ENCODE assay signal across 11 cellular contexts in genomic region chr13:34155931-34156607, GRCh38.
DNase-seq lines count a peak whose midpoint lies in the region; ATAC-seq, FAIRE-seq and TF ChIP-seq lines count a peak whose summit lies in the region.
"Had no signal": no experiment of that assay in that cellular context is flagged by ENCODE, and none has a peak within 500 bp of the region (broad histone marks: within the 10 kb centered on the region; RNA-seq: fewer than 3 reads in every experiment).

No MANE protein-coding gene starts in this region.

- peak overlapping the region; percentile 94 to 95 for H3K27ac ChIP-seq in A549

- H3K4me3 ChIP-seq in A549, result peak overlapping the region; percentile 28; the same call in 2 of the 3 replicates

- H3K36me3 Mint-ChIP-seq in activated T-helper 2 cell treated with anti-CD3 and anti-CD28 coated beads, Interferon-gamma antibody, Interleukin-2, Interleukin-4, amounts not matched to agents 10 μg/mL and 5 μg/mL and 100 μg/mL, durations not matched to agents 14 hours and 24 hours and 36 hours (ENCODE audit: low read depth), result no peaks in the 10 kb centered on the region

- peaks cover 33% of the 10 kb centered on the region for H3K4me1 ChIP-seq in A549

- H3K4me1 Mint-ChIP-seq in activated T-helper 2 cell treated with anti-CD3 and anti-CD28 coated beads, Interferon-gamma antibody, Interleukin-2, Interleukin-4, amounts not matched to agents 10 μg/mL and 5 μg/mL and 100 μg/mL, durations not matched to agents 14 hours and 24 hours and 36 hours (ENCODE audit: low read depth), result peaks cover 41% of the 10 kb centered on the region

- no peak for TF ChIP-seq CTCF in A549 (IDR thresholded peaks at IDR 0.05)

- DNase-seq in A549 (ENCODE audit: low read depth in 1 of 2, low spot score in 1 of 2) (peak in 1 of 2 experiments; percentile 68), HTR-8/SVneo (ENCODE audit: insufficient read length, low spot score) (peak; percentile 19), iPS-NIHi7 (ENCODE audit: extremely low spot score) (peak; percentile 15), NCI-H1694 (lab: John Stamatoyannopoulos, UW) (no peak)
- DNase-seq in activated T-helper 2 cell treated with anti-CD3 and anti-CD28 coated beads, Interferon-gamma antibody, Interleukin-2, Interleukin-4, amounts not matched to agents 10 μg/mL and 5 μg/mL and 100 μg/mL, durations not matched to agents 14 hours and 24 hours and 36 hours (ENCODE audit: low spot score), result no peak
- DNase-seq: activated B cell treated with CpG ODN at 0.5 μM for 24 hours, H7, NCI-H1105 had no signal

- peaks cover 16% of the 10 kb centered on the region for H3K27me3 Mint-ChIP-seq in activated T-helper 2 cell treated with anti-CD3 and anti-CD28 coated beads, Interferon-gamma antibody, Interleukin-2, Interleukin-4, amounts not matched to agents 10 μg/mL and 5 μg/mL and 100 μg/mL, durations not matched to agents 14 hours and 24 hours and 36 hours (ENCODE audit: low read depth)

- POLR2A ChIA-PET in A549 (lab: Yijun Ruan, JAX), result interaction anchor here (0.6 to 2.6 kb wide), 10 partner anchors 46 to 338 kb away, joined by 3 to 11 read pairs (median 4); partner anchors contain the start of gene RFC3

- CTCF ChIA-PET in A549 (lab: Yijun Ruan, JAX), result interaction anchor here (0.7 to 1.5 kb wide), 3 partner anchors 41 to 584 kb away, joined by 3 to 4 read pairs (median 3); no protein-coding TSS in a partner anchor

- peak; percentile 46 to 54; a peak in 2 of 5 replicates for TF ChIP-seq EP300 in A549 (IDR thresholded peaks at IDR 0.05)

- peak overlapping the region; percentile 90 for H3K27ac Mint-ChIP-seq in activated T-helper 2 cell treated with anti-CD3 and anti-CD28 coated beads, Interferon-gamma antibody, Interleukin-2, Interleukin-4, amounts not matched to agents 10 μg/mL and 5 μg/mL and 100 μg/mL, durations not matched to agents 14 hours and 24 hours and 36 hours
- H3K27ac Mint-ChIP-seq: activated B cell treated with CpG ODN at 0.5 μM for 24 hours had no signal

- FAIRE-seq in A549 (lab: Jason Lieb, UNC), result no peak
- FAIRE-seq in HTR-8/SVneo (lab: Jason Lieb, UNC), result no peak

- peak; percentile 6 to 21; a peak in 2 of 5 replicates for TF ChIP-seq RAD21 in A549 (conservative IDR thresholded peaks at IDR 0.05 in 1 of 2, IDR thresholded peaks at IDR 0.05 in 1 of 2)

- no peak for TF ChIP-seq POLR2A in A549 (IDR thresholded peaks at IDR 0.05; ENCODE audit: low read length)

- H3K4me2 ChIP-seq in A549, result peak overlapping the region; percentile 88

- 0% methylated on average over 10 of the region's 10 CpGs for WGBS in A549 (ENCODE audit: missing lambda C conversion rate)

- peaks cover 5% of the 10 kb centered on the region for H3K9me3 Mint-ChIP-seq in activated T-helper 2 cell treated with anti-CD3 and anti-CD28 coated beads, Interferon-gamma antibody, Interleukin-2, Interleukin-4, amounts not matched to agents 10 μg/mL and 5 μg/mL and 100 μg/mL, durations not matched to agents 14 hours and 24 hours and 36 hours
- H3K9me3 Mint-ChIP-seq: activated B cell treated with CpG ODN at 0.5 μM for 24 hours had no signal

- intact Hi-C loops in activated T-helper 2 cell treated with anti-CD3 and anti-CD28 coated beads, Interferon-gamma antibody, Interleukin-2, Interleukin-4, amounts not matched to agents 10 μg/mL and 5 μg/mL and 100 μg/mL, durations not matched to agents 14 hours and 24 hours and 36 hours (cut with micrococcal nuclease), result loop anchor here (2.0 to 10.0 kb wide), 9 partner anchors 71 to 1239 kb away; partner anchors contain the start of gene NBEA

- peak overlapping the region; percentile 18 for H3K4me3 Mint-ChIP-seq in activated T-helper 2 cell treated with anti-CD3 and anti-CD28 coated beads, Interferon-gamma antibody, Interleukin-2, Interleukin-4, amounts not matched to agents 10 μg/mL and 5 μg/mL and 100 μg/mL, durations not matched to agents 14 hours and 24 hours and 36 hours (ENCODE audit: low read depth)
- H3K4me3 Mint-ChIP-seq: activated B cell treated with CpG ODN at 0.5 μM for 24 hours had no signal

- H3K9me3 ChIP-seq in A549, result 0 out of 3 replicates have a peak, but pooled peaks cover 3% of the 10 kb centered on the region

- ATAC-seq in A549, result peak; percentile 57 to 72; a peak in 5 of 6 replicates
- ATAC-seq in GM21367 (IDR thresholded peaks at IDR 0.05; ENCODE audit: unreplicated experiment), result no peak
- no peak for ATAC-seq in HG02852 (IDR thresholded peaks at IDR 0.05; ENCODE audit: unreplicated experiment)
- ATAC-seq in GM21381 (IDR thresholded peaks at IDR 0.05; ENCODE audit: unreplicated experiment), result no peak

TF ChIP-seq in A549, 52 proteins besides CTCF, POLR2A, EP300 and RAD21 (continues in another document):
- TF ChIP-seq JUNB (IDR thresholded peaks at IDR 0.05) (peak; percentile 44), RCOR1 (IDR thresholded peaks at IDR 0.05; ENCODE audit: low read depth, low read length) (no peak), CHD4 (IDR thresholded peaks at IDR 0.05; ENCODE audit: borderline replicate concordance) (no peak), CEBPB (IDR thresholded peaks at IDR 0.05) (peak; percentile 29 to 36; a peak in 2 of 4 replicates), HMGXB4 (CRISPR knock-in tag; IDR thresholded peaks at IDR 0.05; ENCODE audit: borderline replicate concordance) (no peak), SMC3 (IDR thresholded peaks at IDR 0.05) (no peak), POLR2AphosphoS2 (conservative IDR thresholded peaks at IDR 0.05; ENCODE audit: low read length) (no peak), JUN (IDR thresholded peaks at IDR 0.05) (peak in 1 of 2 experiments; percentile 57; a peak in 1 of 5 replicates), MAX (IDR thresholded peaks at IDR 0.05) (no peak), CBX2 (IDR thresholded peaks at IDR 0.05; ENCODE audit: borderline replicate concordance, low read depth) (no peak), GATA3 (IDR thresholded peaks at IDR 0.05; ENCODE audit: borderline replicate concordance) (peak; percentile 54; the same call in 1 of the 2 replicates)
- TF ChIP-seq, protein P1, sequence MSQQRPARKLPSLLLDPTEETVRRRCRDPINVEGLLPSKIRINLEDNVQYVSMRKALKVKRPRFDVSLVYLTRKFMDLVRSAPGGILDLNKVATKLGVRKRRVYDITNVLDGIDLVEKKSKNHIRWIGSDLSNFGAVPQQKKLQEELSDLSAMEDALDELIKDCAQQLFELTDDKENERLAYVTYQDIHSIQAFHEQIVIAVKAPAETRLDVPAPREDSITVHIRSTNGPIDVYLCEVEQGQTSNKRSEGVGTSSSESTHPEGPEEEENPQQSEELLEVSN (IDR thresholded peaks at IDR 0.05; ENCODE audit: borderline replicate concordance, low read depth), result no peak
- TF ChIP-seq, protein P2, sequence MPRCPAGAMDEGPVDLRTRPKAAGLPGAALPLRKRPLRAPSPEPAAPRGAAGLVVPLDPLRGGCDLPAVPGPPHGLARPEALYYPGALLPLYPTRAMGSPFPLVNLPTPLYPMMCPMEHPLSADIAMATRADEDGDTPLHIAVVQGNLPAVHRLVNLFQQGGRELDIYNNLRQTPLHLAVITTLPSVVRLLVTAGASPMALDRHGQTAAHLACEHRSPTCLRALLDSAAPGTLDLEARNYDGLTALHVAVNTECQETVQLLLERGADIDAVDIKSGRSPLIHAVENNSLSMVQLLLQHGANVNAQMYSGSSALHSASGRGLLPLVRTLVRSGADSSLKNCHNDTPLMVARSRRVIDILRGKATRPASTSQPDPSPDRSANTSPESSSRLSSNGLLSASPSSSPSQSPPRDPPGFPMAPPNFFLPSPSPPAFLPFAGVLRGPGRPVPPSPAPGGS (IDR thresholded peaks at IDR 0.05), result 0 out of 3 replicates have a peak, but pooled peaks have one; percentile 36
- TF ChIP-seq, protein P3, sequence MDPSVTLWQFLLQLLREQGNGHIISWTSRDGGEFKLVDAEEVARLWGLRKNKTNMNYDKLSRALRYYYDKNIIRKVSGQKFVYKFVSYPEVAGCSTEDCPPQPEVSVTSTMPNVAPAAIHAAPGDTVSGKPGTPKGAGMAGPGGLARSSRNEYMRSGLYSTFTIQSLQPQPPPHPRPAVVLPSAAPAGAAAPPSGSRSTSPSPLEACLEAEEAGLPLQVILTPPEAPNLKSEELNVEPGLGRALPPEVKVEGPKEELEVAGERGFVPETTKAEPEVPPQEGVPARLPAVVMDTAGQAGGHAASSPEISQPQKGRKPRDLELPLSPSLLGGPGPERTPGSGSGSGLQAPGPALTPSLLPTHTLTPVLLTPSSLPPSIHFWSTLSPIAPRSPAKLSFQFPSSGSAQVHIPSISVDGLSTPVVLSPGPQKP (IDR thresholded peaks at IDR 0.05; ENCODE audit: low read depth, low read length), result no peak

Comparison
In these comparisons a context has a peak if more than half of its experiments do, and no peak if none do; other contexts are left out.
1. ATAC-seq: peak in A549 (2 of 2); none in GM21367 (single experiment), HG02852 (single experiment) and GM21381 (single experiment).
2. DNase-seq: peak in HTR-8/SVneo (single experiment) and iPS-NIHi7 (single experiment); none in activated T-helper 2 cell treated with anti-CD3 and anti-CD28 coated beads, Interferon-gamma antibody, Interleukin-2, Interleukin-4, amounts not matched to agents 10 μg/mL and 5 μg/mL and 100 μg/mL, durations not matched to agents 14 hours and 24 hours and 36 hours (single experiment) and NCI-H1694 (single experiment).